ENCODE assay signal across 8 cellular contexts in genomic region chr19:2274937-2275535, GRCh38. TPM values are rescaled to one million over a fixed set of nuclear protein-coding genes. Genes with fewer than 3 reads are reported as not detected.
DNase-seq lines count a peak whose midpoint lies in the region; ATAC-seq and TF ChIP-seq lines count a peak whose summit lies in the region.

No MANE protein-coding gene starts in this region.

- H3K27me3 Mint-ChIP-seq in immature natural killer cell (ENCODE audit: low read depth in 3 of 3): peaks cover 41 to 44% (median 41%) of the 10 kb centered on the region in 3 donors

- in situ Hi-C loops in Caki2 (cut with HindIII; ENCODE audit: low pct_unique_long_range_greater_than_20kb, low sequenced_read_pairs) (no loop called here), T47D (cut with HindIII; ENCODE audit: low pct_unique_long_range_greater_than_20kb, low sequenced_read_pairs) (no loop called here)

- peaks cover 43% of the 10 kb centered on the region for H3K79me2 ChIP-seq in HCT116 (ENCODE audit: insufficient read depth, low read length)

- H3K27ac ChIP-seq in HCT116 (ENCODE audit: low read depth, low read length) (peak overlapping the region; percentile 24; the same call in 1 of the 2 replicates), Peyer's patch (peak overlapping the region in 3 of 4 donors; percentile 43 to 57 (median 55))

- TF ChIP-seq POLR2A in HCT116 (IDR thresholded peaks at IDR 0.05; ENCODE audit: borderline replicate concordance, extremely low read depth, insufficient read depth, insufficient read length): no peak
- TF ChIP-seq POLR2A in Peyer's patch (IDR thresholded peaks at IDR 0.05): no peak

- H3K9ac ChIP-seq in HCT116 (ENCODE audit: low read length): no peak overlapping the region

- H3K36me3 Mint-ChIP-seq in immature natural killer cell: peaks cover 4 to 12% (median 12%) of the 10 kb centered on the region in 3 donors

- CTCF ChIA-PET in HCT116 (lab: Charles Lee): interaction anchor here (0.9 to 1.9 kb wide), 4 partner anchors 9 to 336 kb away, joined by 3 to 10 read pairs (median 4); no protein-coding TSS in a partner anchor

- H3K9me3 Mint-ChIP-seq in immature natural killer cell: no peaks in the 10 kb centered on the region

- no TSS peak for BruUV-seq in HCT116 (replicated peaks; lab: Mats Ljungman, UMichigan)

- H3K4me2 ChIP-seq in HCT116 (ENCODE audit: low read length): no peak overlapping the region; the same call in 1 of the 2 replicates

- RAD21 ChIA-PET in HCT116 (lab: Charles Lee; ENCODE audit: low non-redundant PET in 1 of 2, low total read pairs in 2 of 2, uncharacterized antibody in 2 of 2, unreplicated experiment in 2 of 2): interaction anchor here (0.6 kb wide), 3 partner anchors 39 to 113 kb away, joined by 4 read pairs; partner anchors contain the start of gene LSM7 (in 1 of the 2)

- H3K4me1 ChIP-seq in HCT116 (ENCODE audit: control insufficient read depth in 1 of 2, insufficient read depth in 2 of 2, low read length in 2 of 2): peaks cover 9 to 52% of the 10 kb centered on the region in 2 experiments
- peaks cover 7 to 57% (median 27%) of the 10 kb centered on the region in 4 donors for H3K4me1 ChIP-seq in Peyer's patch

- no peak overlapping the region for H3K4me3 ChIP-seq in HCT116 (replicated peaks in 1 of 2; ENCODE audit: low read depth in 1 of 2, low read length in 2 of 2)
- no peak overlapping the region for H3K4me3 ChIP-seq in Peyer's patch

- POLR2A ChIA-PET in HCT116 (lab: Charles Lee): interaction anchor here (0.8 kb wide), 1 partner anchor 110 kb away, joined by 6 read pairs; no protein-coding TSS in a partner anchor

- H3K4me3 Mint-ChIP-seq in immature natural killer cell: peak overlapping the region; percentile 15 to 45 (median 42)

- no peaks in the 10 kb centered on the region for H3K27me3 ChIP-seq in HCT116 (ENCODE audit: insufficient read depth, low read length)
- no peaks in the 10 kb centered on the region for H3K27me3 ChIP-seq in Peyer's patch

- peaks cover 33 to 35% of the 10 kb centered on the region in 2 donors for H3K4me1 Mint-ChIP-seq in immature natural killer cell

- H2AFZ ChIP-seq in HCT116 (ENCODE audit: low read depth, low read length, poor library complexity, severe bottlenecking): no peak overlapping the region

- H3K9me3 ChIP-seq in HCT116 (ENCODE audit: control insufficient read depth in 1 of 2, insufficient read depth in 1 of 2, low read depth in 1 of 2, low read length in 2 of 2): no peaks in the 10 kb centered on the region
- no peaks in the 10 kb centered on the region for H3K9me3 ChIP-seq in Peyer's patch

- TF ChIP-seq CTCF in HCT116 (IDR thresholded peaks at IDR 0.05 in 2 of 3, conservative IDR thresholded peaks at IDR 0.05 in 1 of 3; ENCODE audit: borderline replicate concordance in 1 of 3, insufficient read depth in 1 of 3, low read depth in 2 of 3, low read length in 2 of 3) (peak; percentile 58 to 78 (median 69)), Peyer's patch (IDR thresholded peaks at IDR 0.05) (peak; percentile 41 to 79 (median 73))

- H4K20me1 ChIP-seq in HCT116 (ENCODE audit: insufficient read depth): peaks cover 13% of the 10 kb centered on the region; the same call in 1 of the 2 replicates

- intact Hi-C loops in HCT116 (cut with micrococcal nuclease): loop anchor here (1.0 to 5.0 kb wide), 2 partner anchors 116 to 337 kb away; no protein-coding TSS in a partner anchor

- H3K9me2 ChIP-seq in HCT116 (ENCODE audit: insufficient read depth): no peaks in the 10 kb centered on the region

- TF ChIP-seq RAD21 in HCT116 (IDR thresholded peaks at IDR 0.05; ENCODE audit: low read depth): peak; percentile 88

- peak overlapping the region; percentile 51 to 85 (median 68) for H3K27ac Mint-ChIP-seq in immature natural killer cell

- DNase-seq in Caki2 (ENCODE audit: low read depth) (peak; percentile 32), HCT116 (ENCODE audit: low read depth, low spot score) (no peak), Peyer's patch (peak; percentile 66 to 86 (median 77)), T47D (ENCODE audit: low read depth in 1 of 2, low spot score in 1 of 2) (peak; percentile 65 to 75), immature natural killer cell (peak; percentile 43 to 63 (median 59))
- DNase-seq in stimulated activated CD4-positive, alpha-beta T cell treated with anti-CD3 and anti-CD28 coated beads, Interleukin-4, amount 100 ng/mL, for 1 hour: peak; percentile 41

- ATAC-seq in HCT116 (peak; percentile 68), HG03460 (IDR thresholded peaks at IDR 0.05; ENCODE audit: unreplicated experiment) (no peak), GM21528 (IDR thresholded peaks at IDR 0.05; ENCODE audit: low FRiP score, unreplicated experiment) (no peak)

- H3K36me3 ChIP-seq in HCT116 (ENCODE audit: control insufficient read depth in 1 of 2, insufficient read depth in 2 of 2, low read length in 2 of 2) (peaks cover 14 to 22% of the 10 kb centered on the region in 2 experiments; a peak in 2 of 4 replicates), Peyer's patch (peaks cover 0 to 19% (median 0%) of the 10 kb centered on the region in 3 donors)

TF ChIP-seq in HCT116, 20 proteins besides CTCF, POLR2A, EP300 and RAD21:
- TF ChIP-seq POLR2AphosphoS5 (IDR thresholded peaks at IDR 0.05; ENCODE audit: low read depth, low read length): peak; percentile 28; the same call in 1 of the 2 replicates
- no peak for TF ChIP-seq SP1 (IDR thresholded peaks at IDR 0.05; ENCODE audit: low read depth)

RNA-seq across cellular contexts. Expression of gene PEAK3, which starts 6.9 kb away (rescaled TPM):
- not detected in 2 replicates for total RNA-seq in Caki2 (2014; rRNA removed; shearing (Covaris generic); ENCODE audit: low replicate concordance)
- total RNA-seq in HCT116 (2021; ENCODE audit: unreplicated experiment) (not detected), Peyer's patch (1 to 10 TPM; 1.2 to 5.8 (median 2.6) TPM)
- polyA plus RNA-seq in HCT116 (2012): 0.11 and 0.13 TPM in 2 replicates
- polyA plus RNA-seq in immature natural killer cell: 10 to 100 TPM in 1 of 3 donors, 1 to 10 TPM in 1, under 1 TPM in 1; 0.96 to 10.8 (median 2.5) TPM

RNA-seq across cellular contexts. Expression of gene JSRP1, which starts 18.8 kb away (rescaled TPM):
- not detected in 2 replicates for total RNA-seq in Caki2 (2014; rRNA removed; shearing (Covaris generic); ENCODE audit: low replicate concordance)
- total RNA-seq in HCT116 (2021; ENCODE audit: unreplicated experiment): 0.30 TPM
- 1.3 and 1.5 TPM in 2 replicates for polyA plus RNA-seq in HCT116 (2012)
- not detected for total RNA-seq in Peyer's patch
- polyA plus RNA-seq in immature natural killer cell: under 1 TPM in 1 of 3 donors, not detected in 2; 0.94 TPM

RNA-seq across cellular contexts. Expression of gene AMH, which starts 25.9 kb away (rescaled TPM):
- total RNA-seq in Caki2 (2014; rRNA removed; shearing (Covaris generic); ENCODE audit: low replicate concordance): 3.0 and 11.7 TPM in 2 replicates
- total RNA-seq in HCT116 (2021; ENCODE audit: unreplicated experiment) (42.8 TPM), Peyer's patch (1 to 10 TPM in 2 of 4 donors, under 1 TPM in 1, not detected in 1; 0.95 to 4.7 (median 1.6) TPM)
- polyA plus RNA-seq in HCT116 (2012): 14.0 and 14.4 TPM in 2 replicates
- polyA plus RNA-seq in immature natural killer cell: not detected

RNA-seq across cellular contexts. Expression of gene LINGO3, which starts 32.9 kb away (rescaled TPM):
- total RNA-seq in Caki2 (2014; rRNA removed; shearing (Covaris generic); ENCODE audit: low replicate concordance): not detected in 2 replicates
- total RNA-seq in HCT116 (2021; ENCODE audit: unreplicated experiment) (not detected), Peyer's patch (1 to 10 TPM in 1 of 4 donors, under 1 TPM in 1, not detected in 2; 0.54 to 5.0 TPM)
- 0.05 and 0.09 TPM in 2 replicates for polyA plus RNA-seq in HCT116 (2012)
- 10 to 100 TPM in 1 of 3 donors, 1 to 10 TPM in 2; 2.7 to 13.2 (median 2.7) TPM for polyA plus RNA-seq in immature natural killer cell

RNA-seq across cellular contexts. Expression of gene SF3A2, which starts 38.4 kb away (rescaled TPM):
- 9.9 and 23.2 TPM in 2 replicates for total RNA-seq in Caki2 (2014; rRNA removed; shearing (Covaris generic); ENCODE audit: low replicate concordance)
- 166 TPM for total RNA-seq in HCT116 (2021; ENCODE audit: unreplicated experiment)
- polyA plus RNA-seq in HCT116 (2012): 139 and 153 TPM in 2 replicates
- total RNA-seq in Peyer's patch: 100 to 1,000 TPM in 1 of 4 donors, 10 to 100 TPM in 3; 38.7 to 133 (median 72.3) TPM
- polyA plus RNA-seq in immature natural killer cell: 10 to 100 TPM in 2 of 3 donors, 1 to 10 TPM in 1; 6.2 to 40.9 (median 11.1) TPM
